1 cellular context compared by ENCODE assay signal in the genomic region with DNA sequence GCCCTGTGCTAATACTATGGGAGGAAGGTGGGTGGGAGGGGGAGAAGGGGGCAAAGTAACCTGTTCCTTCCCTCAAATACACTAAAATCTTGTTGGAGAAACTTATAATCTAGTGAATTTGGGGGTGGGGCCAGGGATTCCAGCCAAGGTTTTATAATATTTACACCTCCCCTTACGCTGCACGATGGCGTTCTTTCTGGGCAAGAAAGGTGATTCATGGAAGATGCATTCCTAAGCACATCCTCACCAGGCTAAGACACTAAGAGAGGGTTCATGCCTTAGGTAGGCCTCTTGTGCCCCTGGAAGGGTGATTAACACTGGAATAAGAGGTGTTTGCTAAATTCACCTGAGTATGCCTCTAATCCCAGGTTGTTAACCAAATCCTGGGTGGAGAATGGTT.
TF ChIP-seq lines count a peak whose summit lies in the region.

No MANE protein-coding gene starts in this region.

TF ChIP-seq in HEK293, 187 proteins besides CTCF, POLR2A, EP300 and RAD21 (continued from another document):
- no peak for TF ChIP-seq ZNF416 (tag by site-specific recombination; IDR thresholded peaks at IDR 0.05)
TF ChIP-seq in HEK293: peak in this region for 0.
